Comparison of ENCODE assay signal across 27 cellular contexts in genomic region chr7:78514653-78515052, GRCh38.
DNase-seq lines count a peak whose midpoint lies in the region; ATAC-seq, FAIRE-seq and TF ChIP-seq lines count a peak whose summit lies in the region.
"Had no signal": no experiment of that assay in that cellular context is flagged by ENCODE, and none has a peak within 500 bp of the region (broad histone marks: within the 10 kb centered on the region; RNA-seq: fewer than 3 reads in every experiment).

No MANE protein-coding gene starts in this region.

- H2AFZ ChIP-seq in astrocyte (ENCODE audit: low read depth, low read length) (peak overlapping the region; percentile 64), MM.1S (ENCODE audit: low read length) (no peak overlapping the region)
- H2AFZ ChIP-seq: PC-9 had no signal

- no peaks in the 10 kb centered on the region for H3K4me1 ChIP-seq in astrocyte (ENCODE audit: insufficient read depth, low read length)
- H3K4me1 ChIP-seq in prostate gland (replicated peaks): no peaks in the 10 kb centered on the region
- H3K4me1 ChIP-seq in MM.1S (ENCODE audit: low read length): 0 out of 2 replicates have a peak, but pooled peaks cover 4% of the 10 kb centered on the region
- H3K4me1 ChIP-seq: HAP-1, testis had no signal

- no peak for FAIRE-seq in astrocyte (lab: Jason Lieb, UNC)
- FAIRE-seq: GM12878, urothelium cell line had no signal

- H3K9me3 ChIP-seq in astrocyte (ENCODE audit: insufficient read depth, low read depth, low read length) (no peaks in the 10 kb centered on the region), prostate gland (no peaks in the 10 kb centered on the region), MM.1S (replicated peaks; ENCODE audit: insufficient read depth, low read length) (no peaks in the 10 kb centered on the region)
- H3K9me3 ChIP-seq: HAP-1, testis had no signal

- H3K9me3 Mint-ChIP-seq in astrocyte (ENCODE audit: unreplicated experiment) (no peaks in the 10 kb centered on the region), neural crest cell (no peaks in the 10 kb centered on the region)
- H3K9me3 Mint-ChIP-seq: activated B cell treated with CpG ODN at 0.5 μM for 24 hours; activated naive CD4-positive, alpha-beta T cell treated with anti-CD3 and anti-CD28 coated beads, Interleukin-2, amount 50 U/mL, for 72 hours; central memory CD8-positive, alpha-beta T cell; stimulated activated effector memory CD8-positive, alpha-beta T cell treated with anti-CD3 and anti-CD28 coated beads, Interleukin-12 subunit alpha, Interleukin-12 subunit beta, amount 100 ng/mL, for 72 hours; T-helper 2 cell treated with Interferon-gamma antibody and Interleukin-4, amounts not matched to agents 5 μg/mL and 100 μg/mL, for 36 hours had no signal

- H3K9me2 ChIP-seq in MM.1S (replicated peaks; ENCODE audit: insufficient read depth, low read length): no peaks in the 10 kb centered on the region

- no peak overlapping the region for H3K4me2 ChIP-seq in astrocyte (ENCODE audit: low read length)
- H3K4me2 ChIP-seq in MM.1S (ENCODE audit: low read depth, low read length): no peak overlapping the region
- H3K4me2 ChIP-seq: PC-9, smooth muscle cell had no signal

- H3K27me3 Mint-ChIP-seq in astrocyte (ENCODE audit: low read depth, unreplicated experiment): no peaks in the 10 kb centered on the region
- H3K27me3 Mint-ChIP-seq in neural crest cell (ENCODE audit: low read depth): no peaks in the 10 kb centered on the region
- H3K27me3 Mint-ChIP-seq: activated B cell treated with CpG ODN at 0.5 μM for 24 hours; central memory CD8-positive, alpha-beta T cell had no signal

- no peak overlapping the region for H3K4me3 ChIP-seq in astrocyte (ENCODE audit: insufficient read depth, low read depth, low read length)
- no peak overlapping the region for H3K4me3 ChIP-seq in prostate gland
- no peak overlapping the region for H3K4me3 ChIP-seq in MM.1S (ENCODE audit: low read length)
- H3K4me3 ChIP-seq: GM12878, HAP-1, PC-9, smooth muscle cell, testis had no signal

- peak; percentile 15 for DNase-seq in ELF-1 (ENCODE audit: low read depth, low spot score)
- peak; percentile 68 for DNase-seq in NCI-H2081 treated with DMSO at 0.1 percent for 48 hours (lab: John Stamatoyannopoulos, UW)
- DNase-seq in astrocyte (ENCODE audit: low read depth): no peak
- DNase-seq in neural crest cell (ENCODE audit: low read depth, low spot score): no peak
- no peak for DNase-seq in prostate gland (ENCODE audit: low spot score)
- DNase-seq in MM.1S: no peak
- DNase-seq in COLO829 (ENCODE audit: low spot score): no peak
- DNase-seq: activated B cell treated with CpG ODN at 0.5 μM for 24 hours; aorta; DND-41; mesendoderm; NCI-H1436; NK-92 treated with Interleukin-12 subunit alpha and Interleukin-12 subunit beta, amount 100 ng/mL, for 24 hours; PC-9; Right ventricle myocardium superior; stimulated activated CD4-positive, alpha-beta T cell treated with anti-CD3 and anti-CD28 coated beads, Interleukin-2, amount 100 ng/mL, for 48 hours; testis had no signal

- no peak for ATAC-seq in GM19351 (IDR thresholded peaks at IDR 0.05; ENCODE audit: unreplicated experiment)
- ATAC-seq: activated naive CD4-positive, alpha-beta T cell treated with anti-CD3 and anti-CD28 coated beads, Interleukin-2, amount 50 U/mL, for 72 hours; GM12878; stimulated activated effector memory CD8-positive, alpha-beta T cell treated with anti-CD3 and anti-CD28 coated beads, Interleukin-12 subunit alpha, Interleukin-12 subunit beta, amount 100 ng/mL, for 72 hours had no signal

- H4K20me1 ChIP-seq in astrocyte (ENCODE audit: insufficient read depth, low read length) (no peaks in the 10 kb centered on the region), MM.1S (ENCODE audit: insufficient read depth, low read length) (no peaks in the 10 kb centered on the region)

- H3K36me3 ChIP-seq in astrocyte (ENCODE audit: insufficient read depth, low read length): no peaks in the 10 kb centered on the region
- H3K36me3 ChIP-seq in prostate gland: no peaks in the 10 kb centered on the region
- no peaks in the 10 kb centered on the region for H3K36me3 ChIP-seq in MM.1S (replicated peaks; ENCODE audit: insufficient read depth, low read length)
- H3K36me3 ChIP-seq: HAP-1 had no signal

- TF ChIP-seq CTCF in astrocyte (IDR thresholded peaks at IDR 0.05; ENCODE audit: insufficient read depth, low read depth, low read length) (no peak), neural crest cell (conservative IDR thresholded peaks at IDR 0.05) (no peak), prostate gland (IDR thresholded peaks at IDR 0.05) (no peak), MM.1S (IDR thresholded peaks at IDR 0.05; ENCODE audit: low read length) (no peak)

- no peak for TF ChIP-seq POLR2A in prostate gland (IDR thresholded peaks at IDR 0.05)

- H3K36me3 Mint-ChIP-seq in astrocyte (ENCODE audit: low read depth, unreplicated experiment) (no peaks in the 10 kb centered on the region), neural crest cell (ENCODE audit: low read depth) (no peaks in the 10 kb centered on the region)
- H3K36me3 Mint-ChIP-seq: activated naive CD4-positive, alpha-beta T cell treated with anti-CD3 and anti-CD28 coated beads, Interleukin-2, amount 50 U/mL, for 72 hours; stimulated activated effector memory CD8-positive, alpha-beta T cell treated with anti-CD3 and anti-CD28 coated beads, Interleukin-12 subunit alpha, Interleukin-12 subunit beta, amount 100 ng/mL, for 72 hours had no signal

- no peaks in the 10 kb centered on the region for H3F3A ChIP-seq in MM.1S (ENCODE audit: insufficient read depth, low read length)

- H3K4me1 Mint-ChIP-seq in astrocyte (ENCODE audit: low read depth, unreplicated experiment): no peaks in the 10 kb centered on the region
- H3K4me1 Mint-ChIP-seq in neural crest cell: peaks cover 22% of the 10 kb centered on the region
- H3K4me1 Mint-ChIP-seq: activated B cell treated with CpG ODN at 0.5 μM for 24 hours; central memory CD8-positive, alpha-beta T cell; stimulated activated effector memory CD8-positive, alpha-beta T cell treated with anti-CD3 and anti-CD28 coated beads, Interleukin-12 subunit alpha, Interleukin-12 subunit beta, amount 100 ng/mL, for 72 hours had no signal

- H3K27ac ChIP-seq in astrocyte (ENCODE audit: low read depth, low read length): no peak overlapping the region
- no peak overlapping the region for H3K27ac ChIP-seq in prostate gland
- no peak overlapping the region for H3K27ac ChIP-seq in MM.1S (ENCODE audit: low read length)
- H3K27ac ChIP-seq: HL-60, PC-9, testis had no signal

- H3K79me2 ChIP-seq in astrocyte (ENCODE audit: insufficient read depth, low read length) (no peaks in the 10 kb centered on the region), MM.1S (ENCODE audit: low read length) (no peaks in the 10 kb centered on the region)

- H3K27me3 ChIP-seq in astrocyte (ENCODE audit: insufficient read depth, low read length) (no peaks in the 10 kb centered on the region), prostate gland (replicated peaks; ENCODE audit: insufficient read depth) (no peaks in the 10 kb centered on the region), MM.1S (replicated peaks; ENCODE audit: insufficient read depth, low read length) (no peaks in the 10 kb centered on the region)
- H3K27me3 ChIP-seq: testis had no signal

- H3K27ac Mint-ChIP-seq in astrocyte (ENCODE audit: unreplicated experiment): no peak overlapping the region
- H3K27ac Mint-ChIP-seq in neural crest cell (ENCODE audit: unreplicated experiment): peak overlapping the region; percentile 45
- H3K27ac Mint-ChIP-seq: activated B cell treated with CpG ODN at 0.5 μM for 24 hours; activated naive CD4-positive, alpha-beta T cell treated with anti-CD3 and anti-CD28 coated beads, Interleukin-2, amount 50 U/mL, for 72 hours; stimulated activated effector memory CD8-positive, alpha-beta T cell treated with anti-CD3 and anti-CD28 coated beads, Interleukin-12 subunit alpha, Interleukin-12 subunit beta, amount 100 ng/mL, for 72 hours; T-helper 2 cell treated with Interferon-gamma antibody and Interleukin-4, amounts not matched to agents 5 μg/mL and 100 μg/mL, for 36 hours had no signal

- no peak overlapping the region for H3K9ac ChIP-seq in astrocyte (ENCODE audit: low read length)
- no peak overlapping the region for H3K9ac ChIP-seq in MM.1S (ENCODE audit: low read length)

- intact Hi-C loops in prostate gland (cut with DNase I): loop anchor here (5.0 kb wide), 1 partner anchor 663 kb away; no protein-coding TSS in a partner anchor

- 69% methylated on average over 5 of the region's 5 CpGs for WGBS in prostate gland

- H3K4me3 Mint-ChIP-seq in astrocyte (ENCODE audit: unreplicated experiment) (no peak overlapping the region), neural crest cell (peak overlapping the region; percentile 9)
- H3K4me3 Mint-ChIP-seq: activated B cell treated with CpG ODN at 0.5 μM for 24 hours; central memory CD8-positive, alpha-beta T cell; stimulated activated effector memory CD8-positive, alpha-beta T cell treated with anti-CD3 and anti-CD28 coated beads, Interleukin-12 subunit alpha, Interleukin-12 subunit beta, amount 100 ng/mL, for 72 hours; T-helper 2 cell treated with Interferon-gamma antibody and Interleukin-4, amounts not matched to agents 5 μg/mL and 100 μg/mL, for 36 hours had no signal

Comparison
In these comparisons a context has a peak if more than half of its experiments do, and no peak if none do; other contexts are left out.
1. DNase-seq: peak in ELF-1 (single experiment) and NCI-H2081 treated with DMSO at 0.1 percent for 48 hours (single experiment); none in astrocyte (single experiment), neural crest cell (single experiment), prostate gland (single experiment), MM.1S (single experiment) and COLO829 (single experiment).